ENCODE assay signal across 1 cellular context in the genomic region with DNA sequence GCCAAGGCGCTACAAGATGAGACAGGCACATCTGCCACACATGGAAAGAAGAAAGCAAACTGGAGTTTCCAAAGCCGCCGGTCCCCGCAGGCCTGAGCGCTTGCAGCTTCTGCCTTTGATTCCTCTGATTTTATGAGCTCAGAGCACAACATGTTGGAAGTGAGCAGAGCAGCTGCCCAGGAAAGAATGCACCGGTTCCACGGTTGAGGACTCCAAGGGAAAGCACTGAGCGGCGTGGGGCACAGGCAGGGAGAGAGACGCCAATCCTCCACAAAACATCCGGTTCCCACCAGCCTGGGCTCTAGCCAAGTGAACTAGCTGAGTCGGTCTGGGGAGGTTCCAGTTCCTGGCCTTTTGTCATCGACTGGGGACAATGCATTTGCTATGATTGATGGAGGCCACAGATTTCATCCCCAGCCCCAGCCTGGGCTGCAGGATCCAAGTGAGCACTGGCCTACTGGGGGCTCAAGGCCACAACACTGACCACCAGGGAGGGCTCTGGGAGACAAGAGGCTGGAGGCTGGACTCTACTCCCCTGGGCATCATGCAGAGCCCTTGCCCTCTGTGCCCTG.
TF ChIP-seq lines count a peak whose summit lies in the region.

No MANE protein-coding gene starts in this region.

TF ChIP-seq in HepG2, 621 proteins besides CTCF, POLR2A, EP300 and RAD21 (continued from another document and continues in another):
- TF ChIP-seq, protein P1, sequence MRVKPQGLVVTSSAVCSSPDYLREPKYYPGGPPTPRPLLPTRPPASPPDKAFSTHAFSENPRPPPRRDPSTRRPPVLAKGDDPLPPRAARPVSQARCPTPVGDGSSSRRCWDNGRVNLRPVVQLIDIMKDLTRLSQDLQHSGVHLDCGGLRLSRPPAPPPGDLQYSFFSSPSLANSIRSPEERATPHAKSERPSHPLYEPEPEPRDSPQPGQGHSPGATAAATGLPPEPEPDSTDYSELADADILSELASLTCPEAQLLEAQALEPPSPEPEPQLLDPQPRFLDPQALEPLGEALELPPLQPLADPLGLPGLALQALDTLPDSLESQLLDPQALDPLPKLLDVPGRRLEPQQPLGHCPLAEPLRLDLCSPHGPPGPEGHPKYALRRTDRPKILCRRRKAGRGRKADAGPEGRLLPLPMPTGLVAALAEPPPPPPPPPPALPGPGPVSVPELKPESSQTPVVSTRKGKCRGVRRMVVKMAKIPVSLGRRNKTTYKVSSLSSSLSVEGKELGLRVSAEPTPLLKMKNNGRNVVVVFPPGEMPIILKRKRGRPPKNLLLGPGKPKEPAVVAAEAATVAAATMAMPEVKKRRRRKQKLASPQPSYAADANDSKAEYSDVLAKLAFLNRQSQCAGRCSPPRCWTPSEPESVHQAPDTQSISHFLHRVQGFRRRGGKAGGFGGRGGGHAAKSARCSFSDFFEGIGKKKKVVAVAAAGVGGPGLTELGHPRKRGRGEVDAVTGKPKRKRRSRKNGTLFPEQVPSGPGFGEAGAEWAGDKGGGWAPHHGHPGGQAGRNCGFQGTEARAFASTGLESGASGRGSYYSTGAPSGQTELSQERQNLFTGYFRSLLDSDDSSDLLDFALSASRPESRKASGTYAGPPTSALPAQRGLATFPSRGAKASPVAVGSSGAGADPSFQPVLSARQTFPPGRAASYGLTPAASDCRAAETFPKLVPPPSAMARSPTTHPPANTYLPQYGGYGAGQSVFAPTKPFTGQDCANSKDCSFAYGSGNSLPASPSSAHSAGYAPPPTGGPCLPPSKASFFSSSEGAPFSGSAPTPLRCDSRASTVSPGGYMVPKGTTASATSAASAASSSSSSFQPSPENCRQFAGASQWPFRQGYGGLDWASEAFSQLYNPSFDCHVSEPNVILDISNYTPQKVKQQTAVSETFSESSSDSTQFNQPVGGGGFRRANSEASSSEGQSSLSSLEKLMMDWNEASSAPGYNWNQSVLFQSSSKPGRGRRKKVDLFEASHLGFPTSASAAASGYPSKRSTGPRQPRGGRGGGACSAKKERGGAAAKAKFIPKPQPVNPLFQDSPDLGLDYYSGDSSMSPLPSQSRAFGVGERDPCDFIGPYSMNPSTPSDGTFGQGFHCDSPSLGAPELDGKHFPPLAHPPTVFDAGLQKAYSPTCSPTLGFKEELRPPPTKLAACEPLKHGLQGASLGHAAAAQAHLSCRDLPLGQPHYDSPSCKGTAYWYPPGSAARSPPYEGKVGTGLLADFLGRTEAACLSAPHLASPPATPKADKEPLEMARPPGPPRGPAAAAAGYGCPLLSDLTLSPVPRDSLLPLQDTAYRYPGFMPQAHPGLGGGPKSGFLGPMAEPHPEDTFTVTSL (CRISPR knock-in tag; IDR thresholded peaks at IDR 0.05; ENCODE audit: borderline replicate concordance) = peak; percentile 18; the same call in 1 of the 2 replicates
- TF ChIP-seq ZNF484 (CRISPR knock-in tag; IDR thresholded peaks at IDR 0.05; ENCODE audit: borderline replicate concordance, low read depth) (no peak), ZNF891 (CRISPR knock-in tag; IDR thresholded peaks at IDR 0.05) (0 out of 2 replicates have a peak, but pooled peaks have one; percentile 29), ZC3H4 (CRISPR knock-in tag; IDR thresholded peaks at IDR 0.05; ENCODE audit: borderline replicate concordance) (no peak), ZNF749 (CRISPR knock-in tag; IDR thresholded peaks at IDR 0.05; ENCODE audit: borderline replicate concordance) (no peak), ZNF326 (CRISPR knock-in tag; IDR thresholded peaks at IDR 0.05; ENCODE audit: borderline replicate concordance) (no peak), ZNF253 (CRISPR knock-in tag; IDR thresholded peaks at IDR 0.05; ENCODE audit: borderline replicate concordance) (no peak), ZSCAN9 (CRISPR knock-in tag; IDR thresholded peaks at IDR 0.05; ENCODE audit: borderline replicate concordance) (no peak), HNRNPK (IDR thresholded peaks at IDR 0.05; ENCODE audit: low read depth, low read length, poor library complexity, severe bottlenecking) (no peak), ZNF180 (CRISPR knock-in tag; IDR thresholded peaks at IDR 0.05; ENCODE audit: borderline replicate concordance, low read depth) (no peak), ZNF782 (CRISPR knock-in tag; IDR thresholded peaks at IDR 0.05; ENCODE audit: borderline replicate concordance) (no peak), KLF15 (CRISPR knock-in tag; IDR thresholded peaks at IDR 0.05; ENCODE audit: borderline replicate concordance) (no peak), MAFG (CRISPR knock-in tag; IDR thresholded peaks at IDR 0.05) (no peak), ZNF777 (CRISPR knock-in tag; IDR thresholded peaks at IDR 0.05) (no peak), ZNF644 (CRISPR knock-in tag; IDR thresholded peaks at IDR 0.05; ENCODE audit: low read depth) (no peak), ZNF10 (CRISPR knock-in tag; IDR thresholded peaks at IDR 0.05; ENCODE audit: borderline replicate concordance, low read depth) (no peak), ATF7 (IDR thresholded peaks at IDR 0.05) (no peak), ATF7 (CRISPR knock-in tag; IDR thresholded peaks at IDR 0.05) (no peak), RFX1 (IDR thresholded peaks at IDR 0.05) (no peak), ZNF121 (CRISPR knock-in tag; IDR thresholded peaks at IDR 0.05) (no peak), ZNF24 (IDR thresholded peaks at IDR 0.05) (no peak), YEATS2 (CRISPR knock-in tag; IDR thresholded peaks at IDR 0.05; ENCODE audit: borderline replicate concordance) (no peak), TARDBP (CRISPR knock-in tag; IDR thresholded peaks at IDR 0.05) (no peak), ZNF619 (CRISPR knock-in tag; IDR thresholded peaks at IDR 0.05) (no peak), SOX5 (CRISPR knock-in tag; IDR thresholded peaks at IDR 0.05; ENCODE audit: borderline replicate concordance) (peak; percentile 61; the same call in 1 of the 2 replicates), U2AF2 (IDR thresholded peaks at IDR 0.05; ENCODE audit: low read depth, low read length) (no peak), TBX2 (CRISPR knock-in tag; IDR thresholded peaks at IDR 0.05; ENCODE audit: borderline replicate concordance) (peak; percentile 53; the same call in 1 of the 2 replicates), ZNF558 (CRISPR knock-in tag; IDR thresholded peaks at IDR 0.05; ENCODE audit: borderline replicate concordance) (no peak), SSRP1 (CRISPR knock-in tag; IDR thresholded peaks at IDR 0.05) (no peak), NPAS2 (CRISPR knock-in tag; IDR thresholded peaks at IDR 0.05; ENCODE audit: borderline replicate concordance) (no peak), ZKSCAN8 (CRISPR knock-in tag; IDR thresholded peaks at IDR 0.05; ENCODE audit: borderline replicate concordance) (no peak), IRF2 (CRISPR knock-in tag; IDR thresholded peaks at IDR 0.05) (no peak)
- TF ChIP-seq, protein P2, sequence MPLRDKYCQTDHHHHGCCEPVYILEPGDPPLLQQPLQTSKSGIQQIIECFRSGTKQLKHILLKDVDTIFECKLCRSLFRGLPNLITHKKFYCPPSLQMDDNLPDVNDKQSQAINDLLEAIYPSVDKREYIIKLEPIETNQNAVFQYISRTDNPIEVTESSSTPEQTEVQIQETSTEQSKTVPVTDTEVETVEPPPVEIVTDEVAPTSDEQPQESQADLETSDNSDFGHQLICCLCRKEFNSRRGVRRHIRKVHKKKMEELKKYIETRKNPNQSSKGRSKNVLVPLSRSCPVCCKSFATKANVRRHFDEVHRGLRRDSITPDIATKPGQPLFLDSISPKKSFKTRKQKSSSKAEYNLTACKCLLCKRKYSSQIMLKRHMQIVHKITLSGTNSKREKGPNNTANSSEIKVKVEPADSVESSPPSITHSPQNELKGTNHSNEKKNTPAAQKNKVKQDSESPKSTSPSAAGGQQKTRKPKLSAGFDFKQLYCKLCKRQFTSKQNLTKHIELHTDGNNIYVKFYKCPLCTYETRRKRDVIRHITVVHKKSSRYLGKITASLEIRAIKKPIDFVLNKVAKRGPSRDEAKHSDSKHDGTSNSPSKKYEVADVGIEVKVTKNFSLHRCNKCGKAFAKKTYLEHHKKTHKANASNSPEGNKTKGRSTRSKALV (CRISPR knock-in tag; IDR thresholded peaks at IDR 0.05) = peak; percentile 71; the same call in 1 of the 2 replicates
- TF ChIP-seq, protein P3, sequence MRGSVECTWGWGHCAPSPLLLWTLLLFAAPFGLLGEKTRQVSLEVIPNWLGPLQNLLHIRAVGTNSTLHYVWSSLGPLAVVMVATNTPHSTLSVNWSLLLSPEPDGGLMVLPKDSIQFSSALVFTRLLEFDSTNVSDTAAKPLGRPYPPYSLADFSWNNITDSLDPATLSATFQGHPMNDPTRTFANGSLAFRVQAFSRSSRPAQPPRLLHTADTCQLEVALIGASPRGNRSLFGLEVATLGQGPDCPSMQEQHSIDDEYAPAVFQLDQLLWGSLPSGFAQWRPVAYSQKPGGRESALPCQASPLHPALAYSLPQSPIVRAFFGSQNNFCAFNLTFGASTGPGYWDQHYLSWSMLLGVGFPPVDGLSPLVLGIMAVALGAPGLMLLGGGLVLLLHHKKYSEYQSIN (CRISPR knock-in tag; IDR thresholded peaks at IDR 0.05; ENCODE audit: borderline replicate concordance) = no peak
- TF ChIP-seq, protein P4, sequence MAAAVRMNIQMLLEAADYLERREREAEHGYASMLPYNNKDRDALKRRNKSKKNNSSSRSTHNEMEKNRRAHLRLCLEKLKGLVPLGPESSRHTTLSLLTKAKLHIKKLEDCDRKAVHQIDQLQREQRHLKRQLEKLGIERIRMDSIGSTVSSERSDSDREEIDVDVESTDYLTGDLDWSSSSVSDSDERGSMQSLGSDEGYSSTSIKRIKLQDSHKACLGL (CRISPR knock-in tag; IDR thresholded peaks at IDR 0.05) = no peak
- TF ChIP-seq, protein P5, sequence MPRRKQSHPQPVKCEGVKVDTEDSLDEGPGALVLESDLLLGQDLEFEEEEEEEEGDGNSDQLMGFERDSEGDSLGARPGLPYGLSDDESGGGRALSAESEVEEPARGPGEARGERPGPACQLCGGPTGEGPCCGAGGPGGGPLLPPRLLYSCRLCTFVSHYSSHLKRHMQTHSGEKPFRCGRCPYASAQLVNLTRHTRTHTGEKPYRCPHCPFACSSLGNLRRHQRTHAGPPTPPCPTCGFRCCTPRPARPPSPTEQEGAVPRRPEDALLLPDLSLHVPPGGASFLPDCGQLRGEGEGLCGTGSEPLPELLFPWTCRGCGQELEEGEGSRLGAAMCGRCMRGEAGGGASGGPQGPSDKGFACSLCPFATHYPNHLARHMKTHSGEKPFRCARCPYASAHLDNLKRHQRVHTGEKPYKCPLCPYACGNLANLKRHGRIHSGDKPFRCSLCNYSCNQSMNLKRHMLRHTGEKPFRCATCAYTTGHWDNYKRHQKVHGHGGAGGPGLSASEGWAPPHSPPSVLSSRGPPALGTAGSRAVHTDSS (CRISPR knock-in tag; conservative IDR thresholded peaks at IDR 0.05) = no peak
- TF ChIP-seq, protein P6, sequence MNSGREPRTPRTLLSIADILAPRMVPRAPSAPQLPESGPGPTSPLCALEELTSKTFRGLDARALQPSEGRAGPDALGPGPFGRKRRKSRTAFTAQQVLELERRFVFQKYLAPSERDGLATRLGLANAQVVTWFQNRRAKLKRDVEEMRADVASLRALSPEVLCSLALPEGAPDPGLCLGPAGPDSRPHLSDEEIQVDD (CRISPR knock-in tag; IDR thresholded peaks at IDR 0.05; ENCODE audit: borderline replicate concordance) = no peak
- TF ChIP-seq, protein P7, sequence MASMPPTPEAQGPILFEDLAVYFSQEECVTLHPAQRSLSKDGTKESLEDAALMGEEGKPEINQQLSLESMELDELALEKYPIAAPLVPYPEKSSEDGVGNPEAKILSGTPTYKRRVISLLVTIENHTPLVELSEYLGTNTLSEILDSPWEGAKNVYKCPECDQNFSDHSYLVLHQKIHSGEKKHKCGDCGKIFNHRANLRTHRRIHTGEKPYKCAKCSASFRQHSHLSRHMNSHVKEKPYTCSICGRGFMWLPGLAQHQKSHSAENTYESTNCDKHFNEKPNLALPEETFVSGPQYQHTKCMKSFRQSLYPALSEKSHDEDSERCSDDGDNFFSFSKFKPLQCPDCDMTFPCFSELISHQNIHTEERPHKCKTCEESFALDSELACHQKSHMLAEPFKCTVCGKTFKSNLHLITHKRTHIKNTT (CRISPR knock-in tag; IDR thresholded peaks at IDR 0.05) = no peak
- TF ChIP-seq, protein P8, sequence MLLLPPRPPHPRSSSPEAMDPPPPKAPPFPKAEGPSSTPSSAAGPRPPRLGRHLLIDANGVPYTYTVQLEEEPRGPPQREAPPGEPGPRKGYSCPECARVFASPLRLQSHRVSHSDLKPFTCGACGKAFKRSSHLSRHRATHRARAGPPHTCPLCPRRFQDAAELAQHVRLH (CRISPR knock-in tag; IDR thresholded peaks at IDR 0.05; ENCODE audit: borderline replicate concordance, low read depth) = 0 out of 2 replicates have a peak, but pooled peaks have one; percentile 14
- TF ChIP-seq, protein P9, sequence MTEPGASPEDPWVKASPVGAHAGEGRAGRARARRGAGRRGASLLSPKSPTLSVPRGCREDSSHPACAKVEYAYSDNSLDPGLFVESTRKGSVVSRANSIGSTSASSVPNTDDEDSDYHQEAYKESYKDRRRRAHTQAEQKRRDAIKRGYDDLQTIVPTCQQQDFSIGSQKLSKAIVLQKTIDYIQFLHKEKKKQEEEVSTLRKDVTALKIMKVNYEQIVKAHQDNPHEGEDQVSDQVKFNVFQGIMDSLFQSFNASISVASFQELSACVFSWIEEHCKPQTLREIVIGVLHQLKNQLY (CRISPR knock-in tag; IDR thresholded peaks at IDR 0.05) = no peak
- TF ChIP-seq, protein P10, sequence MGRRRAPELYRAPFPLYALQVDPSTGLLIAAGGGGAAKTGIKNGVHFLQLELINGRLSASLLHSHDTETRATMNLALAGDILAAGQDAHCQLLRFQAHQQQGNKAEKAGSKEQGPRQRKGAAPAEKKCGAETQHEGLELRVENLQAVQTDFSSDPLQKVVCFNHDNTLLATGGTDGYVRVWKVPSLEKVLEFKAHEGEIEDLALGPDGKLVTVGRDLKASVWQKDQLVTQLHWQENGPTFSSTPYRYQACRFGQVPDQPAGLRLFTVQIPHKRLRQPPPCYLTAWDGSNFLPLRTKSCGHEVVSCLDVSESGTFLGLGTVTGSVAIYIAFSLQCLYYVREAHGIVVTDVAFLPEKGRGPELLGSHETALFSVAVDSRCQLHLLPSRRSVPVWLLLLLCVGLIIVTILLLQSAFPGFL (CRISPR knock-in tag; IDR thresholded peaks at IDR 0.05) = no peak
- TF ChIP-seq, protein P11, sequence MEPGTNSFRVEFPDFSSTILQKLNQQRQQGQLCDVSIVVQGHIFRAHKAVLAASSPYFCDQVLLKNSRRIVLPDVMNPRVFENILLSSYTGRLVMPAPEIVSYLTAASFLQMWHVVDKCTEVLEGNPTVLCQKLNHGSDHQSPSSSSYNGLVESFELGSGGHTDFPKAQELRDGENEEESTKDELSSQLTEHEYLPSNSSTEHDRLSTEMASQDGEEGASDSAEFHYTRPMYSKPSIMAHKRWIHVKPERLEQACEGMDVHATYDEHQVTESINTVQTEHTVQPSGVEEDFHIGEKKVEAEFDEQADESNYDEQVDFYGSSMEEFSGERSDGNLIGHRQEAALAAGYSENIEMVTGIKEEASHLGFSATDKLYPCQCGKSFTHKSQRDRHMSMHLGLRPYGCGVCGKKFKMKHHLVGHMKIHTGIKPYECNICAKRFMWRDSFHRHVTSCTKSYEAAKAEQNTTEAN (CRISPR knock-in tag; conservative IDR thresholded peaks at IDR 0.05) = no peak
- TF ChIP-seq, protein P12, sequence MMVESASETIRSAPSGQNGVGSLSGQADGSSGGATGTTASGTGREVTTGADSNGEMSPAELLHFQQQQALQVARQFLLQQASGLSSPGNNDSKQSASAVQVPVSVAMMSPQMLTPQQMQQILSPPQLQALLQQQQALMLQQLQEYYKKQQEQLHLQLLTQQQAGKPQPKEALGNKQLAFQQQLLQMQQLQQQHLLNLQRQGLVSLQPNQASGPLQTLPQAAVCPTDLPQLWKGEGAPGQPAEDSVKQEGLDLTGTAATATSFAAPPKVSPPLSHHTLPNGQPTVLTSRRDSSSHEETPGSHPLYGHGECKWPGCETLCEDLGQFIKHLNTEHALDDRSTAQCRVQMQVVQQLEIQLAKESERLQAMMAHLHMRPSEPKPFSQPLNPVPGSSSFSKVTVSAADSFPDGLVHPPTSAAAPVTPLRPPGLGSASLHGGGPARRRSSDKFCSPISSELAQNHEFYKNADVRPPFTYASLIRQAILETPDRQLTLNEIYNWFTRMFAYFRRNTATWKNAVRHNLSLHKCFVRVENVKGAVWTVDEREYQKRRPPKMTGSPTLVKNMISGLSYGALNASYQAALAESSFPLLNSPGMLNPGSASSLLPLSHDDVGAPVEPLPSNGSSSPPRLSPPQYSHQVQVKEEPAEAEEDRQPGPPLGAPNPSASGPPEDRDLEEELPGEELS (CRISPR knock-in tag; IDR thresholded peaks at IDR 0.05) = peak; percentile 47
